ENCODE assay signal across 8 cellular contexts in genomic region chr19:6476155-6476895, GRCh38. TPM values are rescaled to one million over a fixed set of nuclear protein-coding genes. Genes with fewer than 3 reads are reported as not detected.
DNase-seq lines count a peak whose midpoint lies in the region; ATAC-seq, FAIRE-seq and TF ChIP-seq lines count a peak whose summit lies in the region.

No MANE protein-coding gene starts in this region.

- H3K4me3 ChIP-seq in A549 (peak overlapping the region; percentile 44), cardiac fibroblast (replicated peaks in 1 of 2; ENCODE audit: low read depth in 2 of 2, low read length in 2 of 2) (no peak overlapping the region)

- DNase-seq in A549 (ENCODE audit: low read depth in 1 of 2, low spot score in 1 of 2) (peak; percentile 59 to 96), HT-29 (ENCODE audit: low spot score) (peak; percentile 56), WTC11 (ENCODE audit: low spot score) (peak; percentile 100), cardiac fibroblast (ENCODE audit: low read depth in 2 of 2) (peak; percentile 48 to 56), islet precursor cell (peak; percentile 96)
- peak; percentile 37 to 53 (median 44) for DNase-seq in stimulated activated CD4-positive, alpha-beta T cell treated with anti-CD3 and anti-CD28 coated beads, Interleukin-1b, Interleukin-23, amount 100 ng/mL, for 24 hours (ENCODE audit: low read depth in 4 of 4, low spot score in 1 of 4)

- TF ChIP-seq EP300 in A549 (IDR thresholded peaks at IDR 0.05) = no peak

- H3K27ac ChIP-seq in A549 = peak overlapping the region; percentile 50 to 77; a peak in 4 of 6 replicates

- POLR2A ChIA-PET in A549 (lab: Yijun Ruan, JAX) (interaction anchor here (0.6 to 1.4 kb wide), 4 partner anchors 40 to 922 kb away, joined by 3 to 5 read pairs (median 4); partner anchors contain the start of gene TNFSF9), WTC11 (lab: Charles Lee) (interaction anchor here (0.6 to 2.1 kb wide), 13 partner anchors 9 to 572 kb away, joined by 3 to 10 read pairs (median 3); partner anchors contain the start of genes ALKBH7, CRB3, GPR108 and KHSRP)

- no peaks in the 10 kb centered on the region for H3K36me3 Mint-ChIP-seq in WTC11

- H3K4me1 Mint-ChIP-seq in WTC11 = peaks cover 8% of the 10 kb centered on the region

- peak overlapping the region; percentile 90 for H3K4me2 ChIP-seq in A549

- no peak for FAIRE-seq in A549 (lab: Jason Lieb, UNC)

- no peak for TF ChIP-seq RAD21 in A549 (conservative IDR thresholded peaks at IDR 0.05 in 1 of 2, IDR thresholded peaks at IDR 0.05 in 1 of 2)

- ATAC-seq in A549 (peak; percentile 78 to 89), WTC11 (peak; percentile 88), HG02938 (IDR thresholded peaks at IDR 0.05; ENCODE audit: unreplicated experiment) (no peak), HG03095 (IDR thresholded peaks at IDR 0.05; ENCODE audit: unreplicated experiment) (no peak)

- H3K27ac Mint-ChIP-seq in WTC11 = peak overlapping the region; percentile 95

- CTCF ChIA-PET in A549 (lab: Yijun Ruan, JAX) = interaction anchor here (0.9 to 1.0 kb wide), 2 partner anchors 105 to 387 kb away, joined by 3 to 5 read pairs; no protein-coding TSS in a partner anchor
- CTCF ChIA-PET in WTC11 (lab: Charles Lee) = interaction anchor here (0.5 to 2.1 kb wide), 21 partner anchors 8 to 1549 kb away, joined by 3 to 11 read pairs (median 4); partner anchors contain the start of genes ALKBH7, CRB3, GPR108 and SLC25A23

- TF ChIP-seq POLR2A in A549 (IDR thresholded peaks at IDR 0.05; ENCODE audit: low read length) = no peak

- H3K9me3 Mint-ChIP-seq in WTC11 = no peaks in the 10 kb centered on the region

- peaks cover 4% of the 10 kb centered on the region; the same call in 1 of the 3 replicates for H3K4me1 ChIP-seq in A549

- H3K27me3 Mint-ChIP-seq in WTC11 (ENCODE audit: low read depth) = peaks cover 30% of the 10 kb centered on the region

- peak overlapping the region; percentile 81 for H3K4me3 Mint-ChIP-seq in WTC11

- 10% methylated on average over 2 of the region's 33 CpGs for WGBS in A549 (ENCODE audit: missing lambda C conversion rate)

- no peaks in the 10 kb centered on the region for H3K9me3 ChIP-seq in A549

- no peak for TF ChIP-seq CTCF in A549 (IDR thresholded peaks at IDR 0.05)
- TF ChIP-seq CTCF in WTC11 (IDR thresholded peaks at IDR 0.05) = no peak
- no peak for TF ChIP-seq CTCF in cardiac fibroblast (IDR thresholded peaks at IDR 0.05; ENCODE audit: low read depth, low read length)

TF ChIP-seq in A549, 52 proteins besides CTCF, POLR2A, EP300 and RAD21 (continues in another document):
- TF ChIP-seq ZC3H11A (IDR thresholded peaks at IDR 0.05) (no peak), HEYL (CRISPR knock-in tag; IDR thresholded peaks at IDR 0.05) (no peak), NPAS2 (CRISPR knock-in tag; IDR thresholded peaks at IDR 0.05; ENCODE audit: borderline replicate concordance) (no peak), EHMT2 (IDR thresholded peaks at IDR 0.05; ENCODE audit: low read depth) (no peak), MAZ (IDR thresholded peaks at IDR 0.05; ENCODE audit: borderline replicate concordance, low read depth, low read length) (no peak), ZFP36 (IDR thresholded peaks at IDR 0.05; ENCODE audit: borderline replicate concordance, partially characterized antibody) (no peak), CHD4 (IDR thresholded peaks at IDR 0.05; ENCODE audit: borderline replicate concordance) (no peak), HOXB13 (CRISPR knock-in tag; IDR thresholded peaks at IDR 0.05; ENCODE audit: low read depth) (no peak), MAFK (IDR thresholded peaks at IDR 0.05; ENCODE audit: partially characterized antibody) (no peak), MYC (IDR thresholded peaks at IDR 0.05; ENCODE audit: borderline replicate concordance, low read length) (no peak), ATOH8 (CRISPR knock-in tag; IDR thresholded peaks at IDR 0.05; ENCODE audit: low read depth) (no peak), TFCP2L1 (CRISPR knock-in tag; IDR thresholded peaks at IDR 0.05) (no peak), BHLHE40 (IDR thresholded peaks at IDR 0.05; ENCODE audit: low read depth, low read length) (no peak), SMC3 (IDR thresholded peaks at IDR 0.05) (no peak), EHF (CRISPR knock-in tag; IDR thresholded peaks at IDR 0.05) (no peak)

TF ChIP-seq in WTC11, 78 proteins besides CTCF, POLR2A, EP300 and RAD21:
- TF ChIP-seq SP1 (CRISPR knock-in tag; conservative IDR thresholded peaks at IDR 0.05) = peak; percentile 70
- TF ChIP-seq ZNF263 (CRISPR knock-in tag; IDR thresholded peaks at IDR 0.05; ENCODE audit: low read depth) = no peak

RNA-seq across cellular contexts. Expression of gene DENND1C, which starts 5.3 kb away (rescaled TPM):
- polyA plus RNA-seq in A549 (2011; rRNA removed) = 0.26 and 0.30 TPM in 2 replicates
- polyA plus RNA-seq in A549 (2012; cell fraction: cytosol; rRNA removed) = 0.26 and 0.35 TPM in 2 replicates
- polyA plus RNA-seq in A549 (2012; cell fraction: nucleus; rRNA removed) = 0.20 and 0.35 TPM in 2 replicates
- polyA plus RNA-seq in A549 (2017; fragmentation: RNase III; extraction: RNeasy Plus Mini Kit Qiagen cat#74134 plus additional on column Dnase treatment) = 0.22 to 0.32 TPM (median 0.28 TPM) in 3 replicates
- polyA minus RNA-seq in A549 (2011; rRNA and poly(A)+ RNA removed) = 0.24 TPM in 1 of 2 replicates, not detected in the other
- not detected in 2 replicates for total RNA-seq in HT-29 (2014; rRNA removed; shearing (Covaris generic))
- 4.3 to 6.3 TPM (median 6.1 TPM) in 3 replicates for total RNA-seq in WTC11 (2021)

RNA-seq across cellular contexts. Expression of gene CRB3, which starts 12.3 kb away (rescaled TPM):
- polyA plus RNA-seq in A549 (2011; rRNA removed) (1.9 TPM in 2 replicates), A549 (2017; fragmentation: RNase III; extraction: RNeasy Plus Mini Kit Qiagen cat#74134 plus additional on column Dnase treatment) (4.2 to 5.7 TPM (median 4.5 TPM) in 3 replicates)
- polyA plus RNA-seq in A549 (2012; cell fraction: cytosol; rRNA removed) = 5.1 and 7.9 TPM in 2 replicates
- 3.7 and 5.7 TPM in 2 replicates for polyA plus RNA-seq in A549 (2012; cell fraction: nucleus; rRNA removed)
- 0.79 and 1.2 TPM in 2 replicates for polyA minus RNA-seq in A549 (2011; rRNA and poly(A)+ RNA removed)
- 91.6 and 101 TPM in 2 replicates for total RNA-seq in HT-29 (2014; rRNA removed; shearing (Covaris generic))
- 29.9 to 36.5 TPM (median 32.2 TPM) in 3 replicates for total RNA-seq in WTC11 (2021)

RNA-seq across cellular contexts. Expression of gene SLC25A23, which starts 16.7 kb away (rescaled TPM):
- polyA plus RNA-seq in A549 (2011; rRNA removed) = 3.3 and 7.3 TPM in 2 replicates
- 6.0 and 7.7 TPM in 2 replicates for polyA plus RNA-seq in A549 (2012; cell fraction: cytosol; rRNA removed)
- polyA plus RNA-seq in A549 (2012; cell fraction: nucleus; rRNA removed) = 8.3 and 9.4 TPM in 2 replicates
- 15.5 to 18.6 TPM (median 18.2 TPM) in 3 replicates for polyA plus RNA-seq in A549 (2017; fragmentation: RNase III; extraction: RNeasy Plus Mini Kit Qiagen cat#74134 plus additional on column Dnase treatment)
- polyA minus RNA-seq in A549 (2011; rRNA and poly(A)+ RNA removed) = 6.6 and 14.3 TPM in 2 replicates
- 49.8 and 82.5 TPM in 2 replicates for total RNA-seq in HT-29 (2014; rRNA removed; shearing (Covaris generic))
- 63.6 to 69.1 TPM (median 63.7 TPM) in 3 replicates for total RNA-seq in WTC11 (2021)

RNA-seq across cellular contexts. Expression of gene TUBB4A, which starts 25.8 kb away (rescaled TPM):
- polyA plus RNA-seq in A549 (2011; rRNA removed) (2.2 and 2.5 TPM in 2 replicates), A549 (2017; fragmentation: RNase III; extraction: RNeasy Plus Mini Kit Qiagen cat#74134 plus additional on column Dnase treatment) (15.4 to 17.6 TPM (median 17.5 TPM) in 3 replicates)
- polyA plus RNA-seq in A549 (2012; cell fraction: cytosol; rRNA removed) = 10.5 and 13.2 TPM in 2 replicates
- polyA plus RNA-seq in A549 (2012; cell fraction: nucleus; rRNA removed) = 9.8 and 12.8 TPM in 2 replicates
- polyA minus RNA-seq in A549 (2011; rRNA and poly(A)+ RNA removed) = 7.2 and 19.0 TPM in 2 replicates
- not detected in 2 replicates for total RNA-seq in HT-29 (2014; rRNA removed; shearing (Covaris generic))
- total RNA-seq in WTC11 (2021) = 18.5 to 33.1 TPM (median 30.2 TPM) in 3 replicates

RNA-seq across cellular contexts. Expression of gene SLC25A41, which starts 42.8 kb away (rescaled TPM):
- polyA plus RNA-seq in A549 (2011; rRNA removed) (0.09 and 0.17 TPM in 2 replicates), A549 (2017; fragmentation: RNase III; extraction: RNeasy Plus Mini Kit Qiagen cat#74134 plus additional on column Dnase treatment) (0.15 to 0.26 TPM (median 0.22 TPM) in 3 replicates)
- 0.30 and 0.43 TPM in 2 replicates for polyA plus RNA-seq in A549 (2012; cell fraction: cytosol; rRNA removed)
- 1.3 and 1.5 TPM in 2 replicates for polyA plus RNA-seq in A549 (2012; cell fraction: nucleus; rRNA removed)
- polyA minus RNA-seq in A549 (2011; rRNA and poly(A)+ RNA removed) = not detected in 2 replicates
- 0.08 and 0.13 TPM in 2 replicates for total RNA-seq in HT-29 (2014; rRNA removed; shearing (Covaris generic))
- total RNA-seq in WTC11 (2021) = 0.18 to 0.35 TPM (median 0.21 TPM) in 3 replicates

Comparison
In these comparisons a context has a peak if more than half of its experiments do, and no peak if none do; other contexts are left out.
1. ATAC-seq: peak in A549 (2 of 2) and WTC11 (single experiment); none in HG02938 (single experiment) and HG03095 (single experiment).
2. DNase-seq: peak in every context shown above with its lines; median percentile 100 in WTC11; 96 in islet precursor cell; 78 in A549; 56 in HT-29; 52 in cardiac fibroblast; 44 in stimulated activated CD4-positive, alpha-beta T cell treated with anti-CD3 and anti-CD28 coated beads, Interleukin-1b, Interleukin-23, amount 100 ng/mL, for 24 hours.